ENCODE assay signal across 11 cellular contexts in the genomic region with DNA sequence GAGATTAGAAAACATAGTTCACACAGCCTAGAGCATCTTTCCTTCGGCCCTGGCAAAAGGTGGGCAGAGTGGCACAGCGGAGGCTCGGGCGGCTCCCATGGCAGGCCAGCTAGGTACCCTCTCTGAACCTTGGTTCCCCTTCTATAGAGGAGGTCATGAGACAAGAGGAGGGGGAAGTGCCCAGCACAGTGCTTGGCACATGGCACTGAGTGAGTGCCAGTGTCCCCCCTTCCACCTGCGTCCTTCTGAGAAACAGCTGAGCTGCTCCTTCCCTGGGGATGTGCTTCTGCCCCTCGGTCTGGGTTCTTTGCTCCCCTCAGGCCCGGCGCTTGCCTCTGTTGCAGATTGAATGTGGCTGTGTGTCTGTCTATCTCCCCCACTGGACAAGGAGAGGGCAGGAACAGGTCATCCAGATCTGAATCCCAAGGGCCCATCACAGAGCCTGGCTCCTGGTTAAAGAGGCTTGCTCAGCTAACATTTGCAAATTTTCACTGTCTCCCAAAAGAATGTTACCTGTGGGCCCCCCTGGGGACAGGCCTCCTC.
DNase-seq lines count a peak whose midpoint lies in the region; ATAC-seq and TF ChIP-seq lines count a peak whose summit lies in the region.
"Had no signal": no experiment of that assay in that cellular context is flagged by ENCODE, and none has a peak within 500 bp of the region (broad histone marks: within the 10 kb centered on the region; RNA-seq: fewer than 3 reads in every experiment).

No MANE protein-coding gene starts in this region.

- intact Hi-C loops in spleen (cut with DNase I; ENCODE audit: low total_unique reads): no loop called here

- H3K36me3 ChIP-seq in iPS-18a (ENCODE audit: control insufficient read depth, low read depth, low read length) (no peaks in the 10 kb centered on the region), spleen (no peaks in the 10 kb centered on the region)

- peaks cover 29% of the 10 kb centered on the region for H3K27me3 ChIP-seq in iPS-18a (ENCODE audit: control insufficient read depth, insufficient read depth, low read length)
- peaks cover 0 to 26% (median 21%) of the 10 kb centered on the region in 7 donors for H3K27me3 ChIP-seq in spleen (replicated peaks in 1 of 7)

- H3K4me1 ChIP-seq in iPS-18a (ENCODE audit: control insufficient read depth, low read depth, low read length) (peaks cover 5% of the 10 kb centered on the region), spleen (peaks cover 6 to 32% (median 15%) of the 10 kb centered on the region in 6 donors)

- DNase-seq in DMS 273 (lab: John Stamatoyannopoulos, UW; ENCODE audit: unreplicated experiment) (peak; percentile 52), DMS 273 treated with DMSO at 0.1 percent for 48 hours (lab: John Stamatoyannopoulos, UW) (no peak), SW480 (ENCODE audit: low spot score) (peak; percentile 16), spleen (peak; percentile 51), NCI-H1436 (lab: John Stamatoyannopoulos, UW) (no peak)
- no peak for DNase-seq in stimulated activated CD4-positive, alpha-beta T cell treated with anti-CD3 and anti-CD28 coated beads, Interleukin-4, amount 100 ng/mL, for 24 hours
- DNase-seq: activated naive CD8-positive, alpha-beta T cell treated with anti-CD3 and anti-CD28 coated beads, Interleukin-2, amount 50 U/mL, for 24 hours had no signal

- H3K9me3 ChIP-seq in iPS-18a (ENCODE audit: control insufficient read depth, low read depth, low read length) (no peaks in the 10 kb centered on the region), spleen (peaks cover 0 to 4% (median 0%) of the 10 kb centered on the region in 8 donors)

- 77 to 96% (median 80%) methylated on average over 5 to 8 of the region's 8 CpGs for WGBS in spleen, 5 donors

- TF ChIP-seq CTCF in spleen (IDR thresholded peaks at IDR 0.05 in 8 of 11, conservative IDR thresholded peaks at IDR 0.05 in 3 of 11): no peak

- H3K27ac ChIP-seq in iPS-18a (ENCODE audit: low read length): no peak overlapping the region
- peak overlapping the region in 1 of 8 donors; percentile 12 for H3K27ac ChIP-seq in spleen
- H3K27ac ChIP-seq: 22Rv1, KMS-11 had no signal

- no peak for TF ChIP-seq POLR2A in spleen (IDR thresholded peaks at IDR 0.05)

- no peak for ATAC-seq in GM21528 (IDR thresholded peaks at IDR 0.05; ENCODE audit: low FRiP score, unreplicated experiment)

- no peak overlapping the region for H3K9ac ChIP-seq in iPS-18a (ENCODE audit: low read length)
- H3K9ac ChIP-seq: KMS-11 had no signal

- H3K4me3 ChIP-seq in iPS-18a (ENCODE audit: low read length) (peak overlapping the region; percentile 53), spleen (peak overlapping the region in 4 of 8 donors; percentile 23 to 62 (median 28))

Comparison
In these comparisons a context has a peak if more than half of its experiments do, and no peak if none do; other contexts are left out.
1. DNase-seq: peak in DMS 273 (single experiment), SW480 (single experiment) and spleen (single experiment); none in DMS 273 treated with DMSO at 0.1 percent for 48 hours (single experiment), NCI-H1436 (single experiment) and stimulated activated CD4-positive, alpha-beta T cell treated with anti-CD3 and anti-CD28 coated beads, Interleukin-4, amount 100 ng/mL, for 24 hours (single experiment).